In the genomic region with DNA sequence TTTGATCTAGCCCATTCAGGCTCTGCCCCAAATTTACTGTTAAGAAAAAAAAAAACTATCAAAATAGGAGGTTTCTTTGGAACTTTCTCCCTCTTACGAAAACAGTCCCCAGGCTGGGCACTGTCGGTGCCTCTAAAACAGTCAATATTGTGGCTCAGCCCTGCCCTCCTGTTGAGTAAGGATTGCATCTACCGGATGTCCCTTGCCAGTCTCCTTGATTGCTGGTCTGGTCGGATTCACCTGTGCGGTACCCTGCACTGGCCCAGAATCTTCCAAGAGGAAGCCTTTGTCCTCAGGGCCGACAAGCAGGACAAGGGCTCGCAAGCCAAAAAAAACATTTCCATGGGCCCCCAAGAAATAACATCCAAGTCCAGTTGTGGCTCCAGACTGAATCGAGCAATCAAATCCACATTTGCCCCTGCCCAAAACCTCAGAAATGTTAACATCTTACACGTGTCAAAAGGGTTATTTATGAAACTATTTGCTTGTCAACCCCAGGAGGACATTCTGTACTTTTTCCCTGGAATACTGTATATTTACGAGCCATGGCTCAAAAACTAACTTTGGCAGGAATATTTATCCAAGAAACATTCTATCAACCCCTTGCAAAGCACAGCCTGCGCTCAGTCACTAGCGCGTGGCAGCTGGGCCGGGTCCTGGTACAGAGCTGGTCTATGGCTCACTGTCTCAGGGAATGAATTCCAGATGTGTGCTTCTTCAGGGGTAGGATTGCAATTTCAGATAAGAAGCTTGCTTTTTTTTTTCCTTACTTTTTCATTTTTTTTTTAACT, we compare ENCODE assay signal across 1 cellular context.
TF ChIP-seq lines count a peak whose summit lies in the region.

No MANE protein-coding gene starts in this region.

TF ChIP-seq in HepG2, 621 proteins besides CTCF, POLR2A, EP300 and RAD21 (continued from another document):
- TF ChIP-seq BCLAF1 (IDR thresholded peaks at IDR 0.05) = no peak
- no peak for TF ChIP-seq PPARG (CRISPR knock-in tag; conservative IDR thresholded peaks at IDR 0.05)
- TF ChIP-seq ZSCAN29 (CRISPR knock-in tag; conservative IDR thresholded peaks at IDR 0.05) = no peak
- no peak for TF ChIP-seq XRCC5 (optimal IDR thresholded peaks at IDR 0.05; ENCODE audit: low read length)
- no peak for TF ChIP-seq MED8 (CRISPR knock-in tag; IDR thresholded peaks at IDR 0.05; ENCODE audit: insufficient replicate concordance)
